Comparison of ENCODE assay signal across 1 cellular context in the genomic region with DNA sequence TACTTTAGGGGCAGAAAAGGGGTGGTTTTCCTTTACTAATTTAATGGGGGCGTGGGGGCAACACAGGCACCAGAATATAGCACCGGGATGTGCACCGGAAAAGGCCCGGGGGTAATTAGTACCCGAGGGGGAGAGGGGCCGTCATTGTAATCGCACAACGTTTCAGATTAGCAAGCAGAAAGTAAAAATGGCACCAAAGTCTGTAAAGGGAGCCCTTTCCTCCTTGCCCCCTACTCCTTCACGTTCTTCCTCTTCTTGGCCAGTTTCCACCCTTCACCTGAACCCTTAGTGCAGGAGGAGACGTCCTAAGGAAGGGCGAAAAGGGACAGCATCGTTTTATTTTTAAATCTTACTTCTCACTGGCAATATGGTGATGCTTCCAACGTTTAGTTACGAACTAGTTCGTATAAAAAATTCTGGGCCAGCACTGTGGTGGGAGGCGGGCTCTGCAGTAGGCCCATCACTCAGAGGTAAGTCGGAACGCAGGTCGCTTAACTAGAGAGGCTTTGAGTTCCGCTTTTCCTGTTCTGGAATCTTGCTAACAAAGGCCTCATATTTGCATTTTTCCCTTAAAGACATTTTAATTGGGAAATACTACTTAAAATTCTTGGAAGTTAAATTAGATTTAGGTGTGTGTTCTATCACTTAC.
TF ChIP-seq lines count a peak whose summit lies in the region.

No MANE protein-coding gene starts in this region.

TF ChIP-seq in GM23338, 12 proteins besides CTCF, POLR2A, EP300 and RAD21 (continued from another document):
- TF ChIP-seq, protein P1, sequence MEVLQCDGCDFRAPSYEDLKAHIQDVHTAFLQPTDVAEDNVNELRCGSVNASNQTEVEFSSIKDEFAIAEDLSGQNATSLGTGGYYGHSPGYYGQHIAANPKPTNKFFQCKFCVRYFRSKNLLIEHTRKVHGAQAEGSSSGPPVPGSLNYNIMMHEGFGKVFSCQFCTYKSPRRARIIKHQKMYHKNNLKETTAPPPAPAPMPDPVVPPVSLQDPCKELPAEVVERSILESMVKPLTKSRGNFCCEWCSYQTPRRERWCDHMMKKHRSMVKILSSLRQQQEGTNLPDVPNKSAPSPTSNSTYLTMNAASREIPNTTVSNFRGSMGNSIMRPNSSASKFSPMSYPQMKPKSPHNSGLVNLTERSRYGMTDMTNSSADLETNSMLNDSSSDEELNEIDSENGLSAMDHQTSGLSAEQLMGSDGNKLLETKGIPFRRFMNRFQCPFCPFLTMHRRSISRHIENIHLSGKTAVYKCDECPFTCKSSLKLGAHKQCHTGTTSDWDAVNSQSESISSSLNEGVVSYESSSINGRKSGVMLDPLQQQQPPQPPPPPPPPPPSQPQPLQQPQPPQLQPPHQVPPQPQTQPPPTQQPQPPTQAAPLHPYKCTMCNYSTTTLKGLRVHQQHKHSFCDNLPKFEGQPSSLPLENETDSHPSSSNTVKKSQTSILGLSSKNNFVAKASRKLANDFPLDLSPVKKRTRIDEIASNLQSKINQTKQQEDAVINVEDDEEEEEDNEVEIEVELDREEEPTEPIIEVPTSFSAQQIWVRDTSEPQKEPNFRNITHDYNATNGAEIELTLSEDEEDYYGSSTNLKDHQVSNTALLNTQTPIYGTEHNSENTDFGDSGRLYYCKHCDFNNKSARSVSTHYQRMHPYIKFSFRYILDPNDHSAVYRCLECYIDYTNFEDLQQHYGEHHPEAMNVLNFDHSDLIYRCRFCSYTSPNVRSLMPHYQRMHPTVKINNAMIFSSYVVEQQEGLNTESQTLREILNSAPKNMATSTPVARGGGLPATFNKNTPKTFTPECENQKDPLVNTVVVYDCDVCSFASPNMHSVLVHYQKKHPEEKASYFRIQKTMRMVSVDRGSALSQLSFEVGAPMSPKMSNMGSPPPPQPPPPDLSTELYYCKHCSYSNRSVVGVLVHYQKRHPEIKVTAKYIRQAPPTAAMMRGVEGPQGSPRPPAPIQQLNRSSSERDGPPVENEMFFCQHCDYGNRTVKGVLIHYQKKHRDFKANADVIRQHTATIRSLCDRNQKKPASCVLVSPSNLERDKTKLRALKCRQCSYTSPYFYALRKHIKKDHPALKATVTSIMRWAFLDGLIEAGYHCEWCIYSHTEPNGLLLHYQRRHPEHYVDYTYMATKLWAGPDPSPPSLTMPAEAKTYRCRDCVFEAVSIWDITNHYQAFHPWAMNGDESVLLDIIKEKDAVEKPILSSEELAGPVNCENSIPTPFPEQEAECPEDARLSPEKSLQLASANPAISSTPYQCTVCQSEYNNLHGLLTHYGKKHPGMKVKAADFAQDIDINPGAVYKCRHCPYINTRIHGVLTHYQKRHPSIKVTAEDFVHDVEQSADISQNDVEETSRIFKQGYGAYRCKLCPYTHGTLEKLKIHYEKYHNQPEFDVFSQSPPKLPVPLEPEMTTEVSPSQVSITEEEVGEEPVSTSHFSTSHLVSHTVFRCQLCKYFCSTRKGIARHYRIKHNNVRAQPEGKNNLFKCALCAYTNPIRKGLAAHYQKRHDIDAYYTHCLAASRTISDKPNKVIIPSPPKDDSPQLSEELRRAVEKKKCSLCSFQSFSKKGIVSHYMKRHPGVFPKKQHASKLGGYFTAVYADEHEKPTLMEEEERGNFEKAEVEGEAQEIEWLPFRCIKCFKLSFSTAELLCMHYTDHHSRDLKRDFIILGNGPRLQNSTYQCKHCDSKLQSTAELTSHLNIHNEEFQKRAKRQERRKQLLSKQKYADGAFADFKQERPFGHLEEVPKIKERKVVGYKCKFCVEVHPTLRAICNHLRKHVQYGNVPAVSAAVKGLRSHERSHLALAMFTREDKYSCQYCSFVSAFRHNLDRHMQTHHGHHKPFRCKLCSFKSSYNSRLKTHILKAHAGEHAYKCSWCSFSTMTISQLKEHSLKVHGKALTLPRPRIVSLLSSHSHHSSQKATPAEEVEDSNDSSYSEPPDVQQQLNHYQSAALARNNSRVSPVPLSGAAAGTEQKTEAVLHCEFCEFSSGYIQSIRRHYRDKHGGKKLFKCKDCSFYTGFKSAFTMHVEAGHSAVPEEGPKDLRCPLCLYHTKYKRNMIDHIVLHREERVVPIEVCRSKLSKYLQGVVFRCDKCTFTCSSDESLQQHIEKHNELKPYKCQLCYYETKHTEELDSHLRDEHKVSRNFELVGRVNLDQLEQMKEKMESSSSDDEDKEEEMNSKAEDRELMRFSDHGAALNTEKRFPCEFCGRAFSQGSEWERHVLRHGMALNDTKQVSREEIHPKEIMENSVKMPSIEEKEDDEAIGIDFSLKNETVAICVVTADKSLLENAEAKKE (CRISPR knock-in tag; IDR thresholded peaks at IDR 0.05) = no peak
- TF ChIP-seq JUNB (IDR thresholded peaks at IDR 0.05; ENCODE audit: unreplicated experiment) = no peak
- no peak for TF ChIP-seq POLR2AphosphoS5 (IDR thresholded peaks at IDR 0.05; ENCODE audit: low read depth)
- TF ChIP-seq, protein P2, sequence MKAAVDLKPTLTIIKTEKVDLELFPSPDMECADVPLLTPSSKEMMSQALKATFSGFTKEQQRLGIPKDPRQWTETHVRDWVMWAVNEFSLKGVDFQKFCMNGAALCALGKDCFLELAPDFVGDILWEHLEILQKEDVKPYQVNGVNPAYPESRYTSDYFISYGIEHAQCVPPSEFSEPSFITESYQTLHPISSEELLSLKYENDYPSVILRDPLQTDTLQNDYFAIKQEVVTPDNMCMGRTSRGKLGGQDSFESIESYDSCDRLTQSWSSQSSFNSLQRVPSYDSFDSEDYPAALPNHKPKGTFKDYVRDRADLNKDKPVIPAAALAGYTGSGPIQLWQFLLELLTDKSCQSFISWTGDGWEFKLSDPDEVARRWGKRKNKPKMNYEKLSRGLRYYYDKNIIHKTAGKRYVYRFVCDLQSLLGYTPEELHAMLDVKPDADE (IDR thresholded peaks at IDR 0.05) = no peak
- no peak for TF ChIP-seq STAT1 (IDR thresholded peaks at IDR 0.05; ENCODE audit: unreplicated experiment)
- TF ChIP-seq NANOG (IDR thresholded peaks at IDR 0.05; ENCODE audit: borderline replicate concordance) = no peak; the same call in 1 of the 2 replicates
- no peak for TF ChIP-seq EZH2phosphoT487 (IDR thresholded peaks at IDR 0.05; ENCODE audit: unreplicated experiment)
- no peak for TF ChIP-seq ZNF114 (CRISPR knock-in tag; IDR thresholded peaks at IDR 0.05)
- no peak for TF ChIP-seq CREB1 (CRISPR knock-in tag; IDR thresholded peaks at IDR 0.05; ENCODE audit: low read depth)
- no peak for TF ChIP-seq EZH2 (IDR thresholded peaks at IDR 0.05; ENCODE audit: low read depth, unreplicated experiment)
TF ChIP-seq in GM23338: peak in this region for 0.
